Comparison of ENCODE assay signal across 1 cellular context in the genomic region with DNA sequence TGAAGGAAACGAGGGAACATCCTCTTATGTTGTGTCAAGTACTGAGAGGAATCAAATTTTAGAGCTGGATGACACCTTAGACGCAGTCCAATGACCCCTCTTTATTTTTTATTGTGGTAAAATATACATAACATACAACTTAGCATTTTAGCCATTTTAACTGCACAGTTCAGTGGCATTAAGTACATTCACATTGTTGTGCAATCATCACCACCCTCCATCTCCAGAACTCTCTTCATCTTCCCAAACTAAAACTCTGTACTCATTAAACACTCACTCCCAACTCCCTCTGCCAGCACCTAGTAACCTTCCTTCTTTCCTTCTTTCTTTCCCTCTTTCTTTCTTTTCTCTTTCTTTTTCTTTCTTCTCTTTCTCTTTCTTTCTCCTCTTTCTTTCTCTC.
A peak's percentile ranks its signal among the peaks of the same experiment; 100 is the strongest.
TF ChIP-seq lines count a peak whose summit lies in the region.

No MANE protein-coding gene starts in this region.

TF ChIP-seq in K562, 482 proteins besides CTCF, POLR2A, EP300 and RAD21 (continued from another document):
- TF ChIP-seq, protein P1, sequence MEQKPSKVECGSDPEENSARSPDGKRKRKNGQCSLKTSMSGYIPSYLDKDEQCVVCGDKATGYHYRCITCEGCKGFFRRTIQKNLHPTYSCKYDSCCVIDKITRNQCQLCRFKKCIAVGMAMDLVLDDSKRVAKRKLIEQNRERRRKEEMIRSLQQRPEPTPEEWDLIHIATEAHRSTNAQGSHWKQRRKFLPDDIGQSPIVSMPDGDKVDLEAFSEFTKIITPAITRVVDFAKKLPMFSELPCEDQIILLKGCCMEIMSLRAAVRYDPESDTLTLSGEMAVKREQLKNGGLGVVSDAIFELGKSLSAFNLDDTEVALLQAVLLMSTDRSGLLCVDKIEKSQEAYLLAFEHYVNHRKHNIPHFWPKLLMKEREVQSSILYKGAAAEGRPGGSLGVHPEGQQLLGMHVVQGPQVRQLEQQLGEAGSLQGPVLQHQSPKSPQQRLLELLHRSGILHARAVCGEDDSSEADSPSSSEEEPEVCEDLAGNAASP (IDR thresholded peaks at IDR 0.05): no peak
- no peak for TF ChIP-seq CTBP1 (IDR thresholded peaks at IDR 0.05; ENCODE audit: borderline replicate concordance)
- no peak for TF ChIP-seq POLR2G (IDR thresholded peaks at IDR 0.05; ENCODE audit: low read depth, low read length)
- TF ChIP-seq NFRKB (IDR thresholded peaks at IDR 0.05; ENCODE audit: low read depth): no peak
- no peak for TF ChIP-seq ZNF253 (CRISPR knock-in tag; conservative IDR thresholded peaks at IDR 0.05)
- no peak for TF ChIP-seq CXXC5 (CRISPR knock-in tag; IDR thresholded peaks at IDR 0.05)
- no peak for TF ChIP-seq CEBPG (CRISPR knock-in tag; IDR thresholded peaks at IDR 0.05)
- peak in 1 of 2 experiments; percentile 56; a peak in 2 of 4 replicates for TF ChIP-seq CEBPG (tag; conservative IDR thresholded peaks at IDR 0.05 in 1 of 2, IDR thresholded peaks at IDR 0.05 in 1 of 2)
- TF ChIP-seq HNRNPH1 (optimal IDR thresholded peaks at IDR 0.05; ENCODE audit: low read depth, low read length): no peak
- TF ChIP-seq GATAD2B (IDR thresholded peaks at IDR 0.05; ENCODE audit: borderline replicate concordance): no peak
- no peak for TF ChIP-seq BRCA1 (IDR thresholded peaks at IDR 0.05)
- no peak for TF ChIP-seq BRCA1 (CRISPR knock-in tag; IDR thresholded peaks at IDR 0.05)
- TF ChIP-seq NFIC (IDR thresholded peaks at IDR 0.05): no peak
- no peak for TF ChIP-seq CBX1 (IDR thresholded peaks at IDR 0.05; ENCODE audit: low read depth)
- TF ChIP-seq ZNF586 (CRISPR knock-in tag; conservative IDR thresholded peaks at IDR 0.05): no peak
- TF ChIP-seq ARHGAP35 (IDR thresholded peaks at IDR 0.05; ENCODE audit: partially characterized antibody): no peak
- peak; percentile 58; the same call in 1 of the 2 replicates for TF ChIP-seq CEBPB (tag; IDR thresholded peaks at IDR 0.05)
- no peak for TF ChIP-seq SIRT6 (IDR thresholded peaks at IDR 0.05; ENCODE audit: low read depth, low read length)
TF ChIP-seq in K562: peak in this region for 2.
